Comparison of ENCODE assay signal across 15 cellular contexts in genomic region chr19:34500656-34501120, GRCh38.
DNase-seq lines count a peak whose midpoint lies in the region; ATAC-seq and TF ChIP-seq lines count a peak whose summit lies in the region.
"Had no signal": no experiment of that assay in that cellular context is flagged by ENCODE, and none has a peak within 500 bp of the region (broad histone marks: within the 10 kb centered on the region; RNA-seq: fewer than 3 reads in every experiment).

No MANE protein-coding gene starts in this region.

- H3K9ac ChIP-seq in MM.1S (ENCODE audit: low read length) (peak overlapping the region; percentile 22; the same call in 1 of the 2 replicates), iPS-15b (ENCODE audit: low read depth, low read length) (no peak overlapping the region)

- H4K20me1 ChIP-seq in MM.1S (ENCODE audit: insufficient read depth, low read length) = no peaks in the 10 kb centered on the region
- H4K20me1 ChIP-seq: BLaER1 treated with 17β-estradiol and CSF1 and Interleukin-3, amounts not matched to agents 10 nM and 100 nM had no signal

- no peaks in the 10 kb centered on the region for H3F3A ChIP-seq in MM.1S (ENCODE audit: insufficient read depth, low read length)

- H3K27ac ChIP-seq in MM.1S (ENCODE audit: low read length) = peak overlapping the region; percentile 13; the same call in 1 of the 2 replicates
- H3K27ac ChIP-seq: BLaER1 treated with 17β-estradiol and CSF1 and Interleukin-3, amounts not matched to agents 10 nM and 100 nM; brain microvascular endothelial cell; HL-60; SJSA1 had no signal

- H3K9me3 Mint-ChIP-seq in stimulated activated naive B cell treated with anti-CD40 and anti-IgM and Interleukin-4, amounts not matched to agents 10 μg/mL and 1 μg/mL and 100 μg/mL, for 72 hours = no peaks in the 10 kb centered on the region
- H3K9me3 Mint-ChIP-seq: neural crest cell had no signal

- TF ChIP-seq CTCF in GM13976 (IDR thresholded peaks at IDR 0.05; ENCODE audit: borderline replicate concordance, control extremely low read depth, extremely low read depth, insufficient read depth, missing control alignments) (no peak), MM.1S (IDR thresholded peaks at IDR 0.05; ENCODE audit: low read length) (no peak)

- no peaks in the 10 kb centered on the region for H3K36me3 ChIP-seq in MM.1S (replicated peaks; ENCODE audit: insufficient read depth, low read length)
- peaks cover 2% of the 10 kb centered on the region for H3K36me3 ChIP-seq in iPS-15b (ENCODE audit: control insufficient read depth, insufficient read depth, low read length)
- H3K36me3 ChIP-seq: BLaER1 treated with 17β-estradiol and CSF1 and Interleukin-3, amounts not matched to agents 10 nM and 100 nM had no signal

- H3K9me3 ChIP-seq in MM.1S (replicated peaks; ENCODE audit: insufficient read depth, low read length) (no peaks in the 10 kb centered on the region), iPS-15b (ENCODE audit: control insufficient read depth, insufficient read depth, low read length) (no peaks in the 10 kb centered on the region)
- H3K9me3 ChIP-seq: BLaER1 treated with 17β-estradiol and CSF1 and Interleukin-3, amounts not matched to agents 10 nM and 100 nM; SJSA1 had no signal

- H3K4me1 ChIP-seq in MM.1S (ENCODE audit: low read length) = peaks cover 3% of the 10 kb centered on the region; the same call in 1 of the 2 replicates
- H3K4me1 ChIP-seq in iPS-15b (ENCODE audit: control insufficient read depth, insufficient read depth, low read length) = no peaks in the 10 kb centered on the region
- H3K4me1 ChIP-seq: SJSA1 had no signal

- H3K9me2 ChIP-seq in MM.1S (replicated peaks; ENCODE audit: insufficient read depth, low read length) = no peaks in the 10 kb centered on the region

- in situ Hi-C loops in GM13976 (cut with MboI; ENCODE audit: low sequenced_read_pairs, unreplicated experiment) = no loop called here

- H3K27me3 ChIP-seq in MM.1S (replicated peaks; ENCODE audit: insufficient read depth, low read length) = no peaks in the 10 kb centered on the region
- peaks cover 5% of the 10 kb centered on the region for H3K27me3 ChIP-seq in iPS-15b (ENCODE audit: control insufficient read depth, insufficient read depth, low read length)
- H3K27me3 ChIP-seq: brain microvascular endothelial cell, SJSA1 had no signal

- H3K4me1 Mint-ChIP-seq in stimulated activated naive B cell treated with anti-CD40 and anti-IgM and Interleukin-4, amounts not matched to agents 10 μg/mL and 1 μg/mL and 100 μg/mL, for 72 hours = peaks cover 9 to 19% of the 10 kb centered on the region in 2 donors

- 0 out of 2 replicates have a peak overlapping the region, but pooled peaks have one; percentile 77 for H2AFZ ChIP-seq in MM.1S (ENCODE audit: low read length)

- H3K4me3 ChIP-seq in MM.1S (ENCODE audit: low read length) (peak overlapping the region; percentile 55), iPS-15b (ENCODE audit: low read depth, low read length) (peak overlapping the region; percentile 49)
- H3K4me3 ChIP-seq: SJSA1 had no signal

- ATAC-seq in stimulated activated naive B cell treated with anti-CD40 and anti-IgM and Interleukin-4, amounts not matched to agents 10 μg/mL and 1 μg/mL and 100 μg/mL, for 72 hours (replicated peaks) = peak; percentile 11 to 15
- no peak for ATAC-seq in HG03521 (IDR thresholded peaks at IDR 0.05; ENCODE audit: unreplicated experiment)
- ATAC-seq in GM21717 (IDR thresholded peaks at IDR 0.05; ENCODE audit: unreplicated experiment) = no peak

- H3K79me2 ChIP-seq in MM.1S (ENCODE audit: low read length) = no peaks in the 10 kb centered on the region

- peak overlapping the region; percentile 16 to 29 for H3K4me3 Mint-ChIP-seq in stimulated activated naive B cell treated with anti-CD40 and anti-IgM and Interleukin-4, amounts not matched to agents 10 μg/mL and 1 μg/mL and 100 μg/mL, for 72 hours

- H3K36me3 Mint-ChIP-seq in stimulated activated naive B cell treated with anti-CD40 and anti-IgM and Interleukin-4, amounts not matched to agents 10 μg/mL and 1 μg/mL and 100 μg/mL, for 72 hours = no peaks in the 10 kb centered on the region
- H3K36me3 Mint-ChIP-seq: activated naive CD8-positive, alpha-beta T cell had no signal

- H3K27me3 Mint-ChIP-seq in stimulated activated naive B cell treated with anti-CD40 and anti-IgM and Interleukin-4, amounts not matched to agents 10 μg/mL and 1 μg/mL and 100 μg/mL, for 72 hours = peaks cover 10 to 32% of the 10 kb centered on the region in 2 donors

- H3K4me2 ChIP-seq in MM.1S (ENCODE audit: low read depth, low read length) = peak overlapping the region; percentile 88

- peak; percentile 43 for DNase-seq in GM13976 (ENCODE audit: low spot score)
- no peak for DNase-seq in MM.1S
- DNase-seq in stimulated activated naive B cell treated with anti-CD40 and anti-IgM and Interleukin-4, amounts not matched to agents 10 μg/mL and 1 μg/mL and 100 μg/mL, for 72 hours = no peak
- DNase-seq in activated naive CD4-positive, alpha-beta T cell (lab: John Stamatoyannopoulos, UW) = no peak
- DNase-seq: brain microvascular endothelial cell, dermis blood vessel endothelial cell, Karpas-422 had no signal

- H3K27ac Mint-ChIP-seq in stimulated activated naive B cell treated with anti-CD40 and anti-IgM and Interleukin-4, amounts not matched to agents 10 μg/mL and 1 μg/mL and 100 μg/mL, for 72 hours = no peak overlapping the region
- H3K27ac Mint-ChIP-seq: activated naive CD8-positive, alpha-beta T cell had no signal

Comparison
In these comparisons a context has a peak if more than half of its experiments do, and no peak if none do; other contexts are left out.
1. ATAC-seq: peak in stimulated activated naive B cell treated with anti-CD40 and anti-IgM and Interleukin-4, amounts not matched to agents 10 μg/mL and 1 μg/mL and 100 μg/mL, for 72 hours (2 of 2); none in HG03521 (single experiment) and GM21717 (single experiment).